In the genomic region with DNA sequence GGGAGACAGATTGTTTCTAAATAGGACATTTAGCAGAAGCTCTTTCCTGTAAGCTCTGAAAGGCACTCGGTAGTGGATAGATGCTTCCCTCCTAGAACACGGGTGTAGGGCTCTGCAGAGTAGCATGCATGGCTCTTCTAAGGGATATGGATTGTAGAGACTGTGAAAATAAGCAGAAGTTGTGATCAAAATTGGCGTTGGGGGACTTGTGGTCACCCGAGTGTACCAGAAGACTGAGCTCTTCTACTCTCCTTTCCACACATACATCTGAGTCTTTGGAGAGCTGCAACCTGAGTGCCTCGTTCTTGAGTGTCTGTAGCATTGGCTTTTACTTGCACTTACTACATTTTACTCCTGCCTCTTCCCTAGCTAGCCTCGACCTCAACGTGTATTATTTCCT, we compare ENCODE assay signal across 15 cellular contexts.
"Had no signal": no experiment of that assay in that cellular context is flagged by ENCODE, and none has a peak within 500 bp of the region (broad histone marks: within the 10 kb centered on the region; RNA-seq: fewer than 3 reads in every experiment).

No MANE protein-coding gene starts in this region.

- H3K27ac ChIP-seq: neural progenitor cell, ovary, VCaP had no signal

- DNase-seq: activated CD4-positive, alpha-beta memory T cell treated with anti-CD3 and anti-CD28 coated beads, Interleukin-2, amount 10 ng/mL, durations not matched to agents 7 days and 5 days; activated CD4-positive, alpha-beta T cell treated with anti-CD3 and anti-CD28 coated beads for 4 hours; activated naive CD4-positive, alpha-beta T cell treated with anti-CD3 and anti-CD28 coated beads, Interleukin-2, amount 10 ng/mL, durations not matched to agents 7 days and 5 days; activated T-cell treated with anti-CD3 and anti-CD28 coated beads, Interleukin-2, amount 50 U/mL, for 24 hours; esophagus squamous epithelium; glutamatergic neuron; immature natural killer cell; ovary; stimulated activated CD4-positive, alpha-beta T cell treated with anti-CD3 and anti-CD28 coated beads, Interleukin-2, amount 100 ng/mL, for 48 hours; stimulated activated naive CD4-positive, alpha-beta T cell; substantia nigra had no signal

- H3K4me3 ChIP-seq: esophagus squamous epithelium, lung, neural progenitor cell, ovary, tibial nerve had no signal

- H3K27ac Mint-ChIP-seq: activated CD4-positive, alpha-beta memory T cell treated with anti-CD3 and anti-CD28 coated beads, Interleukin-2, amount 10 ng/mL, durations not matched to agents 7 days and 5 days; activated naive CD4-positive, alpha-beta T cell treated with anti-CD3 and anti-CD28 coated beads, Interleukin-2, amount 10 ng/mL, durations not matched to agents 7 days and 5 days; activated T-cell treated with anti-CD3 and anti-CD28 coated beads, Interleukin-2, amount 50 U/mL, for 24 hours had no signal

- H3K4me3 Mint-ChIP-seq: activated CD4-positive, alpha-beta memory T cell treated with anti-CD3 and anti-CD28 coated beads, Interleukin-2, amount 10 ng/mL, durations not matched to agents 7 days and 5 days; activated naive CD4-positive, alpha-beta T cell treated with anti-CD3 and anti-CD28 coated beads, Interleukin-2, amount 10 ng/mL, durations not matched to agents 7 days and 5 days; activated T-cell treated with anti-CD3 and anti-CD28 coated beads, Interleukin-2, amount 50 U/mL, for 24 hours; immature natural killer cell; neural progenitor cell had no signal

- H3K27me3 ChIP-seq: esophagus squamous epithelium, neural progenitor cell, ovary, tibial nerve had no signal

- H3K9me3 ChIP-seq: esophagus squamous epithelium, ovary, tibial nerve had no signal

- H3K9me3 Mint-ChIP-seq: activated CD4-positive, alpha-beta memory T cell treated with anti-CD3 and anti-CD28 coated beads, Interleukin-2, amount 10 ng/mL, durations not matched to agents 7 days and 5 days; activated naive CD4-positive, alpha-beta T cell treated with anti-CD3 and anti-CD28 coated beads, Interleukin-2, amount 10 ng/mL, durations not matched to agents 7 days and 5 days; activated T-cell treated with anti-CD3 and anti-CD28 coated beads, Interleukin-2, amount 50 U/mL, for 24 hours; immature natural killer cell; neural progenitor cell had no signal

- H3K36me3 ChIP-seq: neural progenitor cell, ovary, tibial nerve had no signal

- H3K4me1 Mint-ChIP-seq: activated CD4-positive, alpha-beta memory T cell treated with anti-CD3 and anti-CD28 coated beads, Interleukin-2, amount 10 ng/mL, durations not matched to agents 7 days and 5 days had no signal

- H3K4me1 ChIP-seq: neural progenitor cell had no signal

- H3K27me3 Mint-ChIP-seq: activated CD4-positive, alpha-beta memory T cell treated with anti-CD3 and anti-CD28 coated beads, Interleukin-2, amount 10 ng/mL, durations not matched to agents 7 days and 5 days; activated naive CD4-positive, alpha-beta T cell treated with anti-CD3 and anti-CD28 coated beads, Interleukin-2, amount 10 ng/mL, durations not matched to agents 7 days and 5 days; activated T-cell treated with anti-CD3 and anti-CD28 coated beads, Interleukin-2, amount 50 U/mL, for 24 hours had no signal
